In the genomic region with DNA sequence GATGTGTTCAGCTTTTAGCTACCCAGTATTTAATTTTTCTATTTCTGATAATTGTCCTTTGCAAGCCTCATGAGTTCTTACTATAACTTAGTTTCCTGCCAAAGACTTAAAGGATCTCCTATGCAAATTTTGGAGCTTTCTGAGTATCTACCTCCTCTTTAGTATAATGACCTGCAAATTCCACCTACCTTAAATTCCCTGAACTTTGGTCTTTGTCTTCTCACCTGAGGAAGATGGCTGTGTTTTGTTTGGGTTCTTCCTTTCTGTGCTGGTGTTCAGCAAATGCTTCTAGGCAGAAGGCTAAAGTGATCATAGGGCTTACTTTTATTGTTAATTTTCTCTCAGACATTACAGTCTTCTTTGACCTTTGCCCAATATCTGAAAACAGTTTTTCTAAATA, we compare ENCODE assay signal across 2 cellular contexts.
TF ChIP-seq lines count a peak whose summit lies in the region.

No MANE protein-coding gene starts in this region.

TF ChIP-seq in GM23338, 12 proteins besides CTCF, POLR2A, EP300 and RAD21 (continued from another document):
- TF ChIP-seq, protein P1, sequence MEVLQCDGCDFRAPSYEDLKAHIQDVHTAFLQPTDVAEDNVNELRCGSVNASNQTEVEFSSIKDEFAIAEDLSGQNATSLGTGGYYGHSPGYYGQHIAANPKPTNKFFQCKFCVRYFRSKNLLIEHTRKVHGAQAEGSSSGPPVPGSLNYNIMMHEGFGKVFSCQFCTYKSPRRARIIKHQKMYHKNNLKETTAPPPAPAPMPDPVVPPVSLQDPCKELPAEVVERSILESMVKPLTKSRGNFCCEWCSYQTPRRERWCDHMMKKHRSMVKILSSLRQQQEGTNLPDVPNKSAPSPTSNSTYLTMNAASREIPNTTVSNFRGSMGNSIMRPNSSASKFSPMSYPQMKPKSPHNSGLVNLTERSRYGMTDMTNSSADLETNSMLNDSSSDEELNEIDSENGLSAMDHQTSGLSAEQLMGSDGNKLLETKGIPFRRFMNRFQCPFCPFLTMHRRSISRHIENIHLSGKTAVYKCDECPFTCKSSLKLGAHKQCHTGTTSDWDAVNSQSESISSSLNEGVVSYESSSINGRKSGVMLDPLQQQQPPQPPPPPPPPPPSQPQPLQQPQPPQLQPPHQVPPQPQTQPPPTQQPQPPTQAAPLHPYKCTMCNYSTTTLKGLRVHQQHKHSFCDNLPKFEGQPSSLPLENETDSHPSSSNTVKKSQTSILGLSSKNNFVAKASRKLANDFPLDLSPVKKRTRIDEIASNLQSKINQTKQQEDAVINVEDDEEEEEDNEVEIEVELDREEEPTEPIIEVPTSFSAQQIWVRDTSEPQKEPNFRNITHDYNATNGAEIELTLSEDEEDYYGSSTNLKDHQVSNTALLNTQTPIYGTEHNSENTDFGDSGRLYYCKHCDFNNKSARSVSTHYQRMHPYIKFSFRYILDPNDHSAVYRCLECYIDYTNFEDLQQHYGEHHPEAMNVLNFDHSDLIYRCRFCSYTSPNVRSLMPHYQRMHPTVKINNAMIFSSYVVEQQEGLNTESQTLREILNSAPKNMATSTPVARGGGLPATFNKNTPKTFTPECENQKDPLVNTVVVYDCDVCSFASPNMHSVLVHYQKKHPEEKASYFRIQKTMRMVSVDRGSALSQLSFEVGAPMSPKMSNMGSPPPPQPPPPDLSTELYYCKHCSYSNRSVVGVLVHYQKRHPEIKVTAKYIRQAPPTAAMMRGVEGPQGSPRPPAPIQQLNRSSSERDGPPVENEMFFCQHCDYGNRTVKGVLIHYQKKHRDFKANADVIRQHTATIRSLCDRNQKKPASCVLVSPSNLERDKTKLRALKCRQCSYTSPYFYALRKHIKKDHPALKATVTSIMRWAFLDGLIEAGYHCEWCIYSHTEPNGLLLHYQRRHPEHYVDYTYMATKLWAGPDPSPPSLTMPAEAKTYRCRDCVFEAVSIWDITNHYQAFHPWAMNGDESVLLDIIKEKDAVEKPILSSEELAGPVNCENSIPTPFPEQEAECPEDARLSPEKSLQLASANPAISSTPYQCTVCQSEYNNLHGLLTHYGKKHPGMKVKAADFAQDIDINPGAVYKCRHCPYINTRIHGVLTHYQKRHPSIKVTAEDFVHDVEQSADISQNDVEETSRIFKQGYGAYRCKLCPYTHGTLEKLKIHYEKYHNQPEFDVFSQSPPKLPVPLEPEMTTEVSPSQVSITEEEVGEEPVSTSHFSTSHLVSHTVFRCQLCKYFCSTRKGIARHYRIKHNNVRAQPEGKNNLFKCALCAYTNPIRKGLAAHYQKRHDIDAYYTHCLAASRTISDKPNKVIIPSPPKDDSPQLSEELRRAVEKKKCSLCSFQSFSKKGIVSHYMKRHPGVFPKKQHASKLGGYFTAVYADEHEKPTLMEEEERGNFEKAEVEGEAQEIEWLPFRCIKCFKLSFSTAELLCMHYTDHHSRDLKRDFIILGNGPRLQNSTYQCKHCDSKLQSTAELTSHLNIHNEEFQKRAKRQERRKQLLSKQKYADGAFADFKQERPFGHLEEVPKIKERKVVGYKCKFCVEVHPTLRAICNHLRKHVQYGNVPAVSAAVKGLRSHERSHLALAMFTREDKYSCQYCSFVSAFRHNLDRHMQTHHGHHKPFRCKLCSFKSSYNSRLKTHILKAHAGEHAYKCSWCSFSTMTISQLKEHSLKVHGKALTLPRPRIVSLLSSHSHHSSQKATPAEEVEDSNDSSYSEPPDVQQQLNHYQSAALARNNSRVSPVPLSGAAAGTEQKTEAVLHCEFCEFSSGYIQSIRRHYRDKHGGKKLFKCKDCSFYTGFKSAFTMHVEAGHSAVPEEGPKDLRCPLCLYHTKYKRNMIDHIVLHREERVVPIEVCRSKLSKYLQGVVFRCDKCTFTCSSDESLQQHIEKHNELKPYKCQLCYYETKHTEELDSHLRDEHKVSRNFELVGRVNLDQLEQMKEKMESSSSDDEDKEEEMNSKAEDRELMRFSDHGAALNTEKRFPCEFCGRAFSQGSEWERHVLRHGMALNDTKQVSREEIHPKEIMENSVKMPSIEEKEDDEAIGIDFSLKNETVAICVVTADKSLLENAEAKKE (CRISPR knock-in tag; IDR thresholded peaks at IDR 0.05): no peak
- TF ChIP-seq ZNF114 (CRISPR knock-in tag; IDR thresholded peaks at IDR 0.05) (no peak), NANOG (IDR thresholded peaks at IDR 0.05; ENCODE audit: borderline replicate concordance) (no peak), ZNF331 (CRISPR knock-in tag; IDR thresholded peaks at IDR 0.05; ENCODE audit: low read depth) (no peak), EZH2phosphoT487 (IDR thresholded peaks at IDR 0.05; ENCODE audit: unreplicated experiment) (no peak), EZH2 (IDR thresholded peaks at IDR 0.05; ENCODE audit: low read depth, unreplicated experiment) (no peak), POLR2AphosphoS5 (IDR thresholded peaks at IDR 0.05; ENCODE audit: low read depth) (no peak), CREB1 (CRISPR knock-in tag; IDR thresholded peaks at IDR 0.05; ENCODE audit: low read depth) (no peak)
- TF ChIP-seq, protein P2, sequence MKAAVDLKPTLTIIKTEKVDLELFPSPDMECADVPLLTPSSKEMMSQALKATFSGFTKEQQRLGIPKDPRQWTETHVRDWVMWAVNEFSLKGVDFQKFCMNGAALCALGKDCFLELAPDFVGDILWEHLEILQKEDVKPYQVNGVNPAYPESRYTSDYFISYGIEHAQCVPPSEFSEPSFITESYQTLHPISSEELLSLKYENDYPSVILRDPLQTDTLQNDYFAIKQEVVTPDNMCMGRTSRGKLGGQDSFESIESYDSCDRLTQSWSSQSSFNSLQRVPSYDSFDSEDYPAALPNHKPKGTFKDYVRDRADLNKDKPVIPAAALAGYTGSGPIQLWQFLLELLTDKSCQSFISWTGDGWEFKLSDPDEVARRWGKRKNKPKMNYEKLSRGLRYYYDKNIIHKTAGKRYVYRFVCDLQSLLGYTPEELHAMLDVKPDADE (IDR thresholded peaks at IDR 0.05): no peak
- TF ChIP-seq, protein P3, sequence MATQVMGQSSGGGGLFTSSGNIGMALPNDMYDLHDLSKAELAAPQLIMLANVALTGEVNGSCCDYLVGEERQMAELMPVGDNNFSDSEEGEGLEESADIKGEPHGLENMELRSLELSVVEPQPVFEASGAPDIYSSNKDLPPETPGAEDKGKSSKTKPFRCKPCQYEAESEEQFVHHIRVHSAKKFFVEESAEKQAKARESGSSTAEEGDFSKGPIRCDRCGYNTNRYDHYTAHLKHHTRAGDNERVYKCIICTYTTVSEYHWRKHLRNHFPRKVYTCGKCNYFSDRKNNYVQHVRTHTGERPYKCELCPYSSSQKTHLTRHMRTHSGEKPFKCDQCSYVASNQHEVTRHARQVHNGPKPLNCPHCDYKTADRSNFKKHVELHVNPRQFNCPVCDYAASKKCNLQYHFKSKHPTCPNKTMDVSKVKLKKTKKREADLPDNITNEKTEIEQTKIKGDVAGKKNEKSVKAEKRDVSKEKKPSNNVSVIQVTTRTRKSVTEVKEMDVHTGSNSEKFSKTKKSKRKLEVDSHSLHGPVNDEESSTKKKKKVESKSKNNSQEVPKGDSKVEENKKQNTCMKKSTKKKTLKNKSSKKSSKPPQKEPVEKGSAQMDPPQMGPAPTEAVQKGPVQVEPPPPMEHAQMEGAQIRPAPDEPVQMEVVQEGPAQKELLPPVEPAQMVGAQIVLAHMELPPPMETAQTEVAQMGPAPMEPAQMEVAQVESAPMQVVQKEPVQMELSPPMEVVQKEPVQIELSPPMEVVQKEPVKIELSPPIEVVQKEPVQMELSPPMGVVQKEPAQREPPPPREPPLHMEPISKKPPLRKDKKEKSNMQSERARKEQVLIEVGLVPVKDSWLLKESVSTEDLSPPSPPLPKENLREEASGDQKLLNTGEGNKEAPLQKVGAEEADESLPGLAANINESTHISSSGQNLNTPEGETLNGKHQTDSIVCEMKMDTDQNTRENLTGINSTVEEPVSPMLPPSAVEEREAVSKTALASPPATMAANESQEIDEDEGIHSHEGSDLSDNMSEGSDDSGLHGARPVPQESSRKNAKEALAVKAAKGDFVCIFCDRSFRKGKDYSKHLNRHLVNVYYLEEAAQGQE (IDR thresholded peaks at IDR 0.05; ENCODE audit: unreplicated experiment): no peak

TF ChIP-seq in SK-N-SH, 30 proteins besides CTCF, POLR2A, EP300 and RAD21 (continued from another document):
- no peak for TF ChIP-seq SMC3 (IDR thresholded peaks at IDR 0.05; ENCODE audit: low read depth, low read length)
- no peak for TF ChIP-seq CHD2 (IDR thresholded peaks at IDR 0.05; ENCODE audit: low read length, partially characterized antibody)
